1 cellular context compared by ENCODE assay signal in genomic region chr6:139644821-139645220, GRCh38.
TF ChIP-seq lines count a peak whose summit lies in the region.

No MANE protein-coding gene starts in this region.

TF ChIP-seq in SK-N-SH, 30 proteins besides CTCF, POLR2A, EP300 and RAD21 (continued from another document):
- no peak for TF ChIP-seq EZH2phosphoT487 (IDR thresholded peaks at IDR 0.05; ENCODE audit: borderline replicate concordance, low read depth)
- TF ChIP-seq RFX5 (IDR thresholded peaks at IDR 0.05; ENCODE audit: low read length) = no peak
- no peak for TF ChIP-seq ELF1 (IDR thresholded peaks at IDR 0.05)
